Comparison of ENCODE assay signal across 19 cellular contexts in genomic region chr3:47079432-47079831, GRCh38.
DNase-seq lines count a peak whose midpoint lies in the region; ATAC-seq and TF ChIP-seq lines count a peak whose summit lies in the region.
"Had no signal": no experiment of that assay in that cellular context is flagged by ENCODE, and none has a peak within 500 bp of the region (broad histone marks: within the 10 kb centered on the region; RNA-seq: fewer than 3 reads in every experiment).

No MANE protein-coding gene starts in this region.

- H3K36me3 ChIP-seq in CD4-positive, CD25-positive, alpha-beta regulatory T cell (ENCODE audit: control insufficient read depth, insufficient read depth, low read length), result peaks cover 58% of the 10 kb centered on the region
- peaks cover 7% of the 10 kb centered on the region for H3K36me3 ChIP-seq in breast epithelium

- no peaks in the 10 kb centered on the region for H3K27me3 Mint-ChIP-seq in activated CD8-positive, alpha-beta T cell treated with anti-CD3 and anti-CD28 coated beads for 36 hours
- no peaks in the 10 kb centered on the region for H3K27me3 Mint-ChIP-seq in activated CD8-positive, alpha-beta T cell treated with anti-CD3 and anti-CD28 coated beads, Interleukin-2, amount 10 ng/mL, durations not matched to agents 7 days and 5 days (ENCODE audit: low read depth)
- H3K27me3 Mint-ChIP-seq in CD4-positive, CD25-positive, alpha-beta regulatory T cell, result no peaks in the 10 kb centered on the region
- no peaks in the 10 kb centered on the region for H3K27me3 Mint-ChIP-seq in effector memory CD8-positive, alpha-beta T cell

- no peak for DNase-seq in activated CD8-positive, alpha-beta T cell treated with anti-CD3 and anti-CD28 coated beads for 36 hours
- no peak for DNase-seq in activated CD8-positive, alpha-beta T cell treated with anti-CD3 and anti-CD28 coated beads, Interleukin-2, amount 10 ng/mL, durations not matched to agents 7 days and 5 days
- no peak for DNase-seq in CD4-positive, CD25-positive, alpha-beta regulatory T cell
- DNase-seq in LNCaP clone FGC (ENCODE audit: low read depth), result peak; percentile 18
- no peak for DNase-seq in effector memory CD8-positive, alpha-beta T cell
- DNase-seq in breast epithelium (ENCODE audit: low spot score in 2 of 2), result no peak
- DNase-seq: COR-L47, DMS79, Kasumi-1, MG63, NCI-H1417, NCI-H1694 treated with DMSO at 0.1 percent for 48 hours, NCI-H2081 treated with DMSO at 0.1 percent for 48 hours, NCI-H2171 treated with DMSO at 0.1 percent for 48 hours, NCI-H526, Right ventricle myocardium superior had no signal

- CTCF ChIA-PET in activated CD8-positive, alpha-beta T cell treated with anti-CD3 and anti-CD28 coated beads for 36 hours (lab: Charles Lee), result interaction anchor here (1.3 to 1.4 kb wide), 2 partner anchors 9 to 17 kb away, joined by 3 read pairs; no protein-coding TSS in a partner anchor
- CTCF ChIA-PET in activated CD8-positive, alpha-beta T cell treated with anti-CD3 and anti-CD28 coated beads, Interleukin-2, amount 10 ng/mL, durations not matched to agents 7 days and 5 days (lab: Charles Lee), result interaction anchor here (1.4 kb wide), 1 partner anchor 44 kb away, joined by 3 read pairs; no protein-coding TSS in a partner anchor

- H3K27ac ChIP-seq in CD4-positive, CD25-positive, alpha-beta regulatory T cell (ENCODE audit: insufficient read depth, low read length, poor library complexity, severe bottlenecking), result no peak overlapping the region
- no peak overlapping the region for H3K27ac ChIP-seq in breast epithelium
- H3K27ac ChIP-seq: C4-2B had no signal

- no peak for ATAC-seq in activated CD8-positive, alpha-beta T cell treated with anti-CD3 and anti-CD28 coated beads for 36 hours
- ATAC-seq in activated CD8-positive, alpha-beta T cell treated with anti-CD3 and anti-CD28 coated beads, Interleukin-2, amount 10 ng/mL, durations not matched to agents 7 days and 5 days, result no peak
- no peak for ATAC-seq in CD4-positive, CD25-positive, alpha-beta regulatory T cell (ENCODE audit: low read depth in 2 of 2)
- ATAC-seq in effector memory CD8-positive, alpha-beta T cell (replicated peaks), result no peak
- no peak for ATAC-seq in HG02981 (IDR thresholded peaks at IDR 0.05; ENCODE audit: unreplicated experiment)
- ATAC-seq: GM12878 had no signal

- H3K27ac Mint-ChIP-seq in activated CD8-positive, alpha-beta T cell treated with anti-CD3 and anti-CD28 coated beads for 36 hours, result peak overlapping the region; percentile 43
- H3K27ac Mint-ChIP-seq in activated CD8-positive, alpha-beta T cell treated with anti-CD3 and anti-CD28 coated beads, Interleukin-2, amount 10 ng/mL, durations not matched to agents 7 days and 5 days, result no peak overlapping the region
- peak overlapping the region in 2 of 3 donors; percentile 11 to 22 for H3K27ac Mint-ChIP-seq in CD4-positive, CD25-positive, alpha-beta regulatory T cell
- H3K27ac Mint-ChIP-seq in effector memory CD8-positive, alpha-beta T cell, result peak overlapping the region; percentile 74 to 84

- H3K27me3 ChIP-seq in CD4-positive, CD25-positive, alpha-beta regulatory T cell (ENCODE audit: control insufficient read depth, insufficient read depth, low read length), result no peaks in the 10 kb centered on the region
- no peaks in the 10 kb centered on the region for H3K27me3 ChIP-seq in breast epithelium
- H3K27me3 ChIP-seq: MG63 had no signal

- H3K4me3 ChIP-seq in CD4-positive, CD25-positive, alpha-beta regulatory T cell (ENCODE audit: low read depth, low read length), result no peak overlapping the region
- H3K4me3 ChIP-seq in LNCaP clone FGC (ENCODE audit: low read depth, low read length) (no peak overlapping the region), breast epithelium (no peak overlapping the region)
- H3K4me3 ChIP-seq: GM12878, MG63 had no signal

- H3K9me3 Mint-ChIP-seq in activated CD8-positive, alpha-beta T cell treated with anti-CD3 and anti-CD28 coated beads for 36 hours, result no peaks in the 10 kb centered on the region
- H3K9me3 Mint-ChIP-seq in activated CD8-positive, alpha-beta T cell treated with anti-CD3 and anti-CD28 coated beads, Interleukin-2, amount 10 ng/mL, durations not matched to agents 7 days and 5 days (ENCODE audit: insufficient read depth), result no peaks in the 10 kb centered on the region
- no peaks in the 10 kb centered on the region for H3K9me3 Mint-ChIP-seq in CD4-positive, CD25-positive, alpha-beta regulatory T cell
- H3K9me3 Mint-ChIP-seq in effector memory CD8-positive, alpha-beta T cell, result no peaks in the 10 kb centered on the region

- peaks cover 18% of the 10 kb centered on the region for H3K4me1 Mint-ChIP-seq in activated CD8-positive, alpha-beta T cell treated with anti-CD3 and anti-CD28 coated beads for 36 hours (ENCODE audit: low read depth)
- H3K4me1 Mint-ChIP-seq in activated CD8-positive, alpha-beta T cell treated with anti-CD3 and anti-CD28 coated beads, Interleukin-2, amount 10 ng/mL, durations not matched to agents 7 days and 5 days (ENCODE audit: low read depth), result peaks cover 12% of the 10 kb centered on the region
- peaks cover 27 to 34% (median 32%) of the 10 kb centered on the region in 4 donors for H3K4me1 Mint-ChIP-seq in CD4-positive, CD25-positive, alpha-beta regulatory T cell
- H3K4me1 Mint-ChIP-seq in effector memory CD8-positive, alpha-beta T cell (ENCODE audit: low read depth in 2 of 2), result peaks cover 10 to 43% of the 10 kb centered on the region in 2 donors

- H3K4me3 Mint-ChIP-seq in activated CD8-positive, alpha-beta T cell treated with anti-CD3 and anti-CD28 coated beads for 36 hours, result no peak overlapping the region
- no peak overlapping the region for H3K4me3 Mint-ChIP-seq in activated CD8-positive, alpha-beta T cell treated with anti-CD3 and anti-CD28 coated beads, Interleukin-2, amount 10 ng/mL, durations not matched to agents 7 days and 5 days
- H3K4me3 Mint-ChIP-seq in CD4-positive, CD25-positive, alpha-beta regulatory T cell, result no peak overlapping the region
- no peak overlapping the region for H3K4me3 Mint-ChIP-seq in effector memory CD8-positive, alpha-beta T cell

- peaks cover 35% of the 10 kb centered on the region for H3K36me3 Mint-ChIP-seq in activated CD8-positive, alpha-beta T cell treated with anti-CD3 and anti-CD28 coated beads for 36 hours (ENCODE audit: low read depth)
- H3K36me3 Mint-ChIP-seq in activated CD8-positive, alpha-beta T cell treated with anti-CD3 and anti-CD28 coated beads, Interleukin-2, amount 10 ng/mL, durations not matched to agents 7 days and 5 days (ENCODE audit: low read depth), result peaks cover 57% of the 10 kb centered on the region
- H3K36me3 Mint-ChIP-seq in CD4-positive, CD25-positive, alpha-beta regulatory T cell, result peaks cover 32% of the 10 kb centered on the region
- H3K36me3 Mint-ChIP-seq in effector memory CD8-positive, alpha-beta T cell (ENCODE audit: insufficient read depth), result peaks cover 68% of the 10 kb centered on the region

- intact Hi-C loops in activated CD8-positive, alpha-beta T cell treated with anti-CD3 and anti-CD28 coated beads for 36 hours (cut with micrococcal nuclease), result no loop called here
- intact Hi-C loops in breast epithelium (cut with DNase I; ENCODE audit: low total_unique reads), result no loop called here

- POLR2A ChIA-PET in activated CD8-positive, alpha-beta T cell treated with anti-CD3 and anti-CD28 coated beads for 36 hours (lab: Charles Lee), result no interaction called here
- POLR2A ChIA-PET in activated CD8-positive, alpha-beta T cell treated with anti-CD3 and anti-CD28 coated beads, Interleukin-2, amount 10 ng/mL, durations not matched to agents 7 days and 5 days (lab: Charles Lee), result interaction anchor here (0.6 kb wide), 1 partner anchor 438 kb away, joined by 3 read pairs; no protein-coding TSS in a partner anchor

- peaks cover 6% of the 10 kb centered on the region for H3K4me1 ChIP-seq in CD4-positive, CD25-positive, alpha-beta regulatory T cell (ENCODE audit: control insufficient read depth, insufficient read depth, low read length, poor library complexity, severe bottlenecking)
- H3K4me1 ChIP-seq in breast epithelium, result no peaks in the 10 kb centered on the region

- no peak for TF ChIP-seq CTCF in activated CD8-positive, alpha-beta T cell treated with anti-CD3 and anti-CD28 coated beads for 36 hours (IDR thresholded peaks at IDR 0.05)
- TF ChIP-seq CTCF in LNCaP clone FGC (IDR thresholded peaks at IDR 0.05; ENCODE audit: control insufficient read depth, extremely low read depth, insufficient read depth), result no peak
- no peak for TF ChIP-seq CTCF in breast epithelium (IDR thresholded peaks at IDR 0.05)

- no peaks in the 10 kb centered on the region for H3K9me3 ChIP-seq in CD4-positive, CD25-positive, alpha-beta regulatory T cell (ENCODE audit: control insufficient read depth in 2 of 2, low read length in 2 of 2)
- no peaks in the 10 kb centered on the region for H3K9me3 ChIP-seq in breast epithelium
- H3K9me3 ChIP-seq: MG63 had no signal

- TF ChIP-seq POLR2A in breast epithelium (IDR thresholded peaks at IDR 0.05), result no peak
